In genomic region chr19:17488593-17489391, GRCh38 we compare ENCODE assay signal across 9 cellular contexts. TPM values are rescaled to one million over a fixed set of nuclear protein-coding genes. Genes with fewer than 3 reads are reported as not detected.
DNase-seq lines count a peak whose midpoint lies in the region; ATAC-seq, FAIRE-seq and TF ChIP-seq lines count a peak whose summit lies in the region.
"Had no signal": no experiment of that assay in that cellular context is flagged by ENCODE, and none has a peak within 500 bp of the region (broad histone marks: within the 10 kb centered on the region; RNA-seq: fewer than 3 reads in every experiment).

No MANE protein-coding gene starts in this region.

- CTCF ChIA-PET in HepG2 (lab: Yijun Ruan, JAX; ENCODE audit: low intra/inter-chr PET ratio, low total read pairs) = no interaction called here

- TF ChIP-seq RAD21 in HepG2 (CRISPR knock-in tag; IDR thresholded peaks at IDR 0.05) = 0 out of 2 replicates have a peak, but pooled peaks have one; percentile 15

- peak; percentile 98 for ATAC-seq in HepG2

- TF ChIP-seq EP300 in HepG2 (IDR thresholded peaks at IDR 0.05; ENCODE audit: low read depth in 2 of 2, low read length in 2 of 2) (no peak), HepG2 (CRISPR knock-in tag; IDR thresholded peaks at IDR 0.05; ENCODE audit: borderline replicate concordance) (no peak)

- peaks cover 3% of the 10 kb centered on the region for H3K27me3 Mint-ChIP-seq in H9 (ENCODE audit: low read depth)

- H2AK5ac ChIP-seq in H9 (ENCODE audit: insufficient read length, low read length) = no peak overlapping the region

- POLR2A ChIA-PET in HepG2 (lab: Yijun Ruan, JAX) = no interaction called here

- H2BK15ac ChIP-seq in H9 (ENCODE audit: low read depth, low read length) = no peak overlapping the region

- no peak overlapping the region for H2BK5ac ChIP-seq in H9 (ENCODE audit: insufficient read length, low read length)

- H3T11ph ChIP-seq in H9 (ENCODE audit: low read length) = no peak overlapping the region

- H3K9me3 ChIP-seq in H9 (ENCODE audit: control insufficient read depth, low read depth, low read length) (no peaks in the 10 kb centered on the region), HepG2 (ENCODE audit: low read length) (no peaks in the 10 kb centered on the region)

- FAIRE-seq in HepG2 (lab: Jason Lieb, UNC) = peak; percentile 67

- intact Hi-C loops in HepG2 (cut with micrococcal nuclease; ENCODE audit: unreplicated experiment) = no loop called here

- H3K4me2 ChIP-seq in H9 (ENCODE audit: insufficient read depth, insufficient read length, low read length) = peak overlapping the region; percentile 69
- peak overlapping the region; percentile 63 for H3K4me2 ChIP-seq in HepG2 (ENCODE audit: low read depth, low read length)

- H3K18ac ChIP-seq in H9 (ENCODE audit: insufficient read length, low read depth, low read length) = peak overlapping the region; percentile 4

- no peaks in the 10 kb centered on the region for H3K79me1 ChIP-seq in H9 (ENCODE audit: insufficient read depth, low read depth, low read length, poor library complexity, severe bottlenecking)

- H3K27me3 ChIP-seq in H9 (ENCODE audit: insufficient read depth, low read length) (no peaks in the 10 kb centered on the region), HepG2 (ENCODE audit: control insufficient read depth in 1 of 2, insufficient read depth in 2 of 2, low read length in 2 of 2) (no peaks in the 10 kb centered on the region)

- H4K8ac ChIP-seq in H9 (replicated peaks; ENCODE audit: insufficient read length, low read depth, low read length) = no peak overlapping the region

- no peak overlapping the region for H3K4ac ChIP-seq in H9 (ENCODE audit: low read depth, low read length)

- H3K79me2 ChIP-seq in H9 (ENCODE audit: insufficient read depth, low read length) (no peaks in the 10 kb centered on the region), HepG2 (ENCODE audit: insufficient read depth, low read length) (no peaks in the 10 kb centered on the region)

- H3K36me3 ChIP-seq in HepG2 (replicated peaks in 1 of 2; ENCODE audit: control insufficient read depth in 1 of 2, insufficient read depth in 2 of 2, low read length in 2 of 2) = peaks cover 1 to 4% of the 10 kb centered on the region in 2 experiments; a peak in 1 of 5 replicates

- peaks cover 14 to 24% of the 10 kb centered on the region in 2 experiments for H3K4me1 Mint-ChIP-seq in H9

- in situ Hi-C loops in HepG2 (cut with HindIII; ENCODE audit: extremely low pct_ligation_motif_present, low pct_unique_long_range_greater_than_20kb) = no loop called here

- H3K23me2 ChIP-seq in H9 (ENCODE audit: insufficient read length, low read depth, low read length, poor library complexity, severe bottlenecking) = peaks cover 7% of the 10 kb centered on the region

- BruUV-seq in HepG2 (replicated peaks; lab: Mats Ljungman, UMichigan) = no TSS peak

- WGBS in H9 (ENCODE audit: extremely low coverage, insufficient read length, low lambda C conversion rate) = no CpG with 5 or more reads among the region's 31 CpGs
- WGBS in HepG2 (ENCODE audit: low lambda C conversion rate) = 31% methylated on average over 16 of the region's 31 CpGs

- peak overlapping the region; percentile 8 to 67 (median 53); a peak in 5 of 6 replicates for H3K4me3 ChIP-seq in HepG2 (replicated peaks in 1 of 3; ENCODE audit: insufficient read depth in 1 of 3, low read depth in 2 of 3, low read length in 3 of 3)

- no peak overlapping the region for H2BK20ac ChIP-seq in H9 (ENCODE audit: low read depth, low read length, poor library complexity, severe bottlenecking)

- no peaks in the 10 kb centered on the region; a peak in 1 of 7 replicates for H3K36me3 Mint-ChIP-seq in H9 (ENCODE audit: insufficient read depth in 1 of 3, low read depth in 3 of 3)

- H4K20me1 ChIP-seq in H9 (ENCODE audit: control insufficient read depth, insufficient read depth, insufficient read length) (no peaks in the 10 kb centered on the region), HepG2 (ENCODE audit: insufficient read depth, low read length) (0 out of 2 replicates have a peak, but pooled peaks cover 4% of the 10 kb centered on the region)

- peak in 1 of 2 experiments; percentile 54; a peak in 2 of 4 replicates for TF ChIP-seq POLR2A in HepG2 (IDR thresholded peaks at IDR 0.05; ENCODE audit: insufficient read depth in 1 of 2, low read depth in 2 of 2, low read length in 2 of 2)

- H2BK120ac ChIP-seq in H9 (ENCODE audit: low read depth, low read length, poor library complexity, severe bottlenecking) = no peak overlapping the region

- no peak overlapping the region for H2AFZ ChIP-seq in H9 (ENCODE audit: low read length)
- H2AFZ ChIP-seq in HepG2 (ENCODE audit: low read length) = no peak overlapping the region

- H3K27ac Mint-ChIP-seq in H9 = peak overlapping the region; percentile 10 to 97 (median 76); a peak in 3 of 7 replicates

- H3K23ac ChIP-seq in H9 (ENCODE audit: insufficient read length, low read depth, low read length) = no peak overlapping the region

- peak; percentile 99 for DNase-seq in H9
- peak; percentile 72 for DNase-seq in T-helper 9 cell
- DNase-seq in astrocyte of the hippocampus (ENCODE audit: low read depth, low spot score) = peak; percentile 46
- DNase-seq in HepG2 (ENCODE audit: low spot score) = peak; percentile 88
- DNase-seq in stimulated activated CD8-positive, alpha-beta memory T cell treated with anti-CD3 and anti-CD28 coated beads, Interleukin-2, amount 100 ng/mL, for 48 hours (ENCODE audit: low read depth in 2 of 2) = peak; percentile 82 to 89
- DNase-seq in DMS79 (lab: John Stamatoyannopoulos, UW) = no peak
- no peak for DNase-seq in 8988T

- H3K9ac ChIP-seq in H9 (ENCODE audit: extremely low read depth, insufficient read length, low read length) (peak overlapping the region; percentile 2), HepG2 (ENCODE audit: insufficient read depth, low read depth, low read length) (peak overlapping the region; percentile 38)

- TF ChIP-seq CTCF in 22Rv1 (IDR thresholded peaks at IDR 0.05) (peak; percentile 89), H9 (conservative IDR thresholded peaks at IDR 0.05) (peak; percentile 79), HepG2 (CRISPR knock-in tag; IDR thresholded peaks at IDR 0.05) (peak; percentile 82)

- no peak overlapping the region for H4K5ac ChIP-seq in H9 (ENCODE audit: insufficient read length, low read depth, low read length)

- H3K9me3 Mint-ChIP-seq in H9 = peaks cover 0 to 2% of the 10 kb centered on the region in 2 experiments; a peak in 1 of 5 replicates

- peak overlapping the region; percentile 43; the same call in 1 of the 2 replicates for H3K14ac ChIP-seq in H9 (ENCODE audit: insufficient read depth, low read length)

- no peak overlapping the region for H4K91ac ChIP-seq in H9 (ENCODE audit: insufficient read length, low read depth, low read length)

- H2BK12ac ChIP-seq in H9 (ENCODE audit: insufficient read length, low read depth, low read length) = no peak overlapping the region

- H3K27ac ChIP-seq in 22Rv1 (peak overlapping the region; percentile 58), H9 (ENCODE audit: insufficient read length, low read depth, low read length) (no peak overlapping the region), HepG2 (ENCODE audit: extremely low read length, insufficient read depth, low read length) (peak overlapping the region; percentile 38)

- no peak overlapping the region for H3K56ac ChIP-seq in H9 (ENCODE audit: insufficient read length, low read depth, low read length)

- H3K4me1 ChIP-seq in H9 (ENCODE audit: insufficient read depth, low read length) (peaks cover 7% of the 10 kb centered on the region; the same call in 1 of the 2 replicates), HepG2 (ENCODE audit: insufficient read depth, low read length) (peaks cover 23% of the 10 kb centered on the region)

- H3K4me3 Mint-ChIP-seq in H9 = peak overlapping the region; percentile 81 to 90

RNA-seq across cellular contexts. Expression of gene SLC27A1, which starts 18.5 kb away (rescaled TPM):
- total RNA-seq in H9 (2021) (6.3 and 6.4 TPM in 2 replicates), HepG2 (2016; rRNA removed; fragmentation: Illumina TruSeq; extraction: Trizol) (1.7 and 4.1 TPM in 2 replicates)
- total RNA-seq in HepG2 (2016; cell fraction: cytosol; rRNA removed; fragmentation: Illumina TruSeq; extraction: Trizol; ENCODE audit: low read depth) = 0.71 and 0.79 TPM in 2 replicates
- 1.7 and 4.7 TPM in 2 replicates for total RNA-seq in HepG2 (2016; cell fraction: insoluble cytoplasmic fraction; rRNA removed; fragmentation: Illumina TruSeq; extraction: Trizol)
- total RNA-seq in HepG2 (2016; cell fraction: membrane; rRNA removed; fragmentation: Illumina TruSeq; extraction: Trizol) = 1.8 and 2.2 TPM in 2 replicates
- total RNA-seq in HepG2 (2016; cell fraction: nucleus; rRNA removed; fragmentation: Illumina TruSeq; extraction: Trizol) = 4.2 and 7.1 TPM in 2 replicates
- polyA plus RNA-seq in HepG2 (2011; rRNA removed) = 8.7 and 8.8 TPM in 2 replicates
- 5.6 and 8.5 TPM in 2 replicates for polyA plus RNA-seq in HepG2 (2011; cell fraction: cytosol; rRNA removed)
- 30.2 and 36.7 TPM in 2 replicates for polyA plus RNA-seq in HepG2 (2011; cell fraction: nucleus; rRNA removed)
- polyA plus RNA-seq in HepG2 (2012) = 4.1 and 6.3 TPM in 2 replicates
- polyA plus RNA-seq in HepG2 (2016; cell fraction: cytosol; fragmentation: Illumina TruSeq; extraction: Trizol; ENCODE audit: low read depth) = 0.52 and 0.53 TPM in 2 replicates
- polyA plus RNA-seq in HepG2 (2016; cell fraction: insoluble cytoplasmic fraction; fragmentation: Illumina TruSeq; extraction: Trizol; ENCODE audit: low read depth) = 1.3 and 1.7 TPM in 2 replicates
- 0.94 and 1.2 TPM in 2 replicates for polyA plus RNA-seq in HepG2 (2016; cell fraction: membrane; fragmentation: Illumina TruSeq; extraction: Trizol; ENCODE audit: low read depth)
- polyA plus RNA-seq in HepG2 (2016; cell fraction: nucleus; fragmentation: Illumina TruSeq; extraction: Trizol; ENCODE audit: insufficient read depth, low read depth) = 9.9 and 10.8 TPM in 2 replicates
- polyA minus RNA-seq in HepG2 (2011; rRNA and poly(A)+ RNA removed; ENCODE audit: low replicate concordance) = 1.1 and 18.4 TPM in 2 replicates
- polyA minus RNA-seq in HepG2 (2011; cell fraction: cytosol; rRNA and poly(A)+ RNA removed) = 7.5 and 11.5 TPM in 2 replicates
- polyA minus RNA-seq in HepG2 (2011; cell fraction: nucleus; rRNA and poly(A)+ RNA removed) = 5.5 and 9.3 TPM in 2 replicates

RNA-seq across cellular contexts. Expression of gene PGLS, which starts 22.7 kb away (rescaled TPM):
- total RNA-seq in H9 (2021) = 73.1 and 76.0 TPM in 2 replicates
- total RNA-seq in HepG2 (2016; rRNA removed; fragmentation: Illumina TruSeq; extraction: Trizol) = 33.8 and 36.7 TPM in 2 replicates
- total RNA-seq in HepG2 (2016; cell fraction: cytosol; rRNA removed; fragmentation: Illumina TruSeq; extraction: Trizol; ENCODE audit: low read depth) = 28.7 and 30.6 TPM in 2 replicates
- total RNA-seq in HepG2 (2016; cell fraction: insoluble cytoplasmic fraction; rRNA removed; fragmentation: Illumina TruSeq; extraction: Trizol) = 31.6 and 33.6 TPM in 2 replicates
- 36.0 and 41.5 TPM in 2 replicates for total RNA-seq in HepG2 (2016; cell fraction: membrane; rRNA removed; fragmentation: Illumina TruSeq; extraction: Trizol)
- 18.4 and 23.5 TPM in 2 replicates for total RNA-seq in HepG2 (2016; cell fraction: nucleus; rRNA removed; fragmentation: Illumina TruSeq; extraction: Trizol)
- 43.8 and 49.1 TPM in 2 replicates for polyA plus RNA-seq in HepG2 (2011; rRNA removed)
- 33.3 and 59.8 TPM in 2 replicates for polyA plus RNA-seq in HepG2 (2011; cell fraction: cytosol; rRNA removed)
- polyA plus RNA-seq in HepG2 (2011; cell fraction: nucleus; rRNA removed) = 74.2 and 74.7 TPM in 2 replicates
- polyA plus RNA-seq in HepG2 (2012) = 26.9 and 37.3 TPM in 2 replicates
- polyA plus RNA-seq in HepG2 (2016; cell fraction: cytosol; fragmentation: Illumina TruSeq; extraction: Trizol; ENCODE audit: low read depth) = 48.8 and 52.7 TPM in 2 replicates
- 50.4 and 56.4 TPM in 2 replicates for polyA plus RNA-seq in HepG2 (2016; cell fraction: insoluble cytoplasmic fraction; fragmentation: Illumina TruSeq; extraction: Trizol; ENCODE audit: low read depth)
- polyA plus RNA-seq in HepG2 (2016; cell fraction: membrane; fragmentation: Illumina TruSeq; extraction: Trizol; ENCODE audit: low read depth) = 55.3 and 57.7 TPM in 2 replicates
- 47.8 and 49.3 TPM in 2 replicates for polyA plus RNA-seq in HepG2 (2016; cell fraction: nucleus; fragmentation: Illumina TruSeq; extraction: Trizol; ENCODE audit: insufficient read depth, low read depth)
- 83.1 and 129 TPM in 2 replicates for polyA minus RNA-seq in HepG2 (2011; rRNA and poly(A)+ RNA removed; ENCODE audit: low replicate concordance)
- 36.2 and 38.6 TPM in 2 replicates for polyA minus RNA-seq in HepG2 (2011; cell fraction: cytosol; rRNA and poly(A)+ RNA removed)
- polyA minus RNA-seq in HepG2 (2011; cell fraction: nucleus; rRNA and poly(A)+ RNA removed) = 19.7 and 23.1 TPM in 2 replicates

RNA-seq across cellular contexts. Expression of gene NXNL1, which starts 28.1 kb away (rescaled TPM):
- total RNA-seq in H9 (2021) = not detected in 2 replicates
- total RNA-seq in HepG2 (2016; rRNA removed; fragmentation: Illumina TruSeq; extraction: Trizol) = not detected in 2 replicates
- not detected in 2 replicates for total RNA-seq in HepG2 (2016; cell fraction: cytosol; rRNA removed; fragmentation: Illumina TruSeq; extraction: Trizol; ENCODE audit: low read depth)
- total RNA-seq in HepG2 (2016; cell fraction: insoluble cytoplasmic fraction; rRNA removed; fragmentation: Illumina TruSeq; extraction: Trizol) = not detected in 2 replicates
- not detected in 2 replicates for total RNA-seq in HepG2 (2016; cell fraction: membrane; rRNA removed; fragmentation: Illumina TruSeq; extraction: Trizol)
- total RNA-seq in HepG2 (2016; cell fraction: nucleus; rRNA removed; fragmentation: Illumina TruSeq; extraction: Trizol) = not detected in 2 replicates
- polyA plus RNA-seq in HepG2 (2011; rRNA removed) = not detected in 2 replicates
- polyA plus RNA-seq in HepG2 (2011; cell fraction: cytosol; rRNA removed) = not detected in 2 replicates
- not detected in 2 replicates for polyA plus RNA-seq in HepG2 (2011; cell fraction: nucleus; rRNA removed)
- not detected in 2 replicates for polyA plus RNA-seq in HepG2 (2012)
- polyA plus RNA-seq in HepG2 (2016; cell fraction: cytosol; fragmentation: Illumina TruSeq; extraction: Trizol; ENCODE audit: low read depth) = not detected in 2 replicates
- polyA plus RNA-seq in HepG2 (2016; cell fraction: insoluble cytoplasmic fraction; fragmentation: Illumina TruSeq; extraction: Trizol; ENCODE audit: low read depth) = not detected in 2 replicates
- polyA plus RNA-seq in HepG2 (2016; cell fraction: membrane; fragmentation: Illumina TruSeq; extraction: Trizol; ENCODE audit: low read depth) = not detected in 2 replicates
- not detected in 2 replicates for polyA plus RNA-seq in HepG2 (2016; cell fraction: nucleus; fragmentation: Illumina TruSeq; extraction: Trizol; ENCODE audit: insufficient read depth, low read depth)
- polyA minus RNA-seq in HepG2 (2011; rRNA and poly(A)+ RNA removed; ENCODE audit: low replicate concordance) = not detected in 2 replicates
- polyA minus RNA-seq in HepG2 (2011; cell fraction: cytosol; rRNA and poly(A)+ RNA removed) = not detected in 2 replicates
- not detected in 2 replicates for polyA minus RNA-seq in HepG2 (2011; cell fraction: nucleus; rRNA and poly(A)+ RNA removed)
- total RNA-seq: fibroblast of villous mesenchyme had no signal

RNA-seq across cellular contexts. Expression of gene TMEM221, which starts 40.3 kb away (rescaled TPM):
- total RNA-seq in H9 (2021) (1.4 TPM in 2 replicates), HepG2 (2016; rRNA removed; fragmentation: Illumina TruSeq; extraction: Trizol) (0.55 and 0.77 TPM in 2 replicates)
- total RNA-seq in HepG2 (2016; cell fraction: cytosol; rRNA removed; fragmentation: Illumina TruSeq; extraction: Trizol; ENCODE audit: low read depth) = 0.51 and 0.53 TPM in 2 replicates
- total RNA-seq in HepG2 (2016; cell fraction: insoluble cytoplasmic fraction; rRNA removed; fragmentation: Illumina TruSeq; extraction: Trizol) = 0.39 and 0.50 TPM in 2 replicates
- total RNA-seq in HepG2 (2016; cell fraction: membrane; rRNA removed; fragmentation: Illumina TruSeq; extraction: Trizol) = 0.46 and 0.62 TPM in 2 replicates
- 0.94 and 1.4 TPM in 2 replicates for total RNA-seq in HepG2 (2016; cell fraction: nucleus; rRNA removed; fragmentation: Illumina TruSeq; extraction: Trizol)
- polyA plus RNA-seq in HepG2 (2011; rRNA removed) = 0.27 and 0.33 TPM in 2 replicates
- 0.19 and 0.24 TPM in 2 replicates for polyA plus RNA-seq in HepG2 (2011; cell fraction: cytosol; rRNA removed)
- polyA plus RNA-seq in HepG2 (2011; cell fraction: nucleus; rRNA removed) = 0.61 and 0.64 TPM in 2 replicates
- polyA plus RNA-seq in HepG2 (2012) = 0.43 and 0.50 TPM in 2 replicates
- polyA plus RNA-seq in HepG2 (2016; cell fraction: cytosol; fragmentation: Illumina TruSeq; extraction: Trizol; ENCODE audit: low read depth) = 0.25 and 0.32 TPM in 2 replicates
- 0.28 and 0.31 TPM in 2 replicates for polyA plus RNA-seq in HepG2 (2016; cell fraction: insoluble cytoplasmic fraction; fragmentation: Illumina TruSeq; extraction: Trizol; ENCODE audit: low read depth)
- 0.24 and 0.40 TPM in 2 replicates for polyA plus RNA-seq in HepG2 (2016; cell fraction: membrane; fragmentation: Illumina TruSeq; extraction: Trizol; ENCODE audit: low read depth)
- 1.3 and 2.0 TPM in 2 replicates for polyA plus RNA-seq in HepG2 (2016; cell fraction: nucleus; fragmentation: Illumina TruSeq; extraction: Trizol; ENCODE audit: insufficient read depth, low read depth)
- 0.14 and 0.36 TPM in 2 replicates for polyA minus RNA-seq in HepG2 (2011; rRNA and poly(A)+ RNA removed; ENCODE audit: low replicate concordance)
- not detected in 2 replicates for polyA minus RNA-seq in HepG2 (2011; cell fraction: cytosol; rRNA and poly(A)+ RNA removed)
- 0.52 TPM in 1 of 2 replicates, not detected in the other for polyA minus RNA-seq in HepG2 (2011; cell fraction: nucleus; rRNA and poly(A)+ RNA removed)
- total RNA-seq: fibroblast of villous mesenchyme had no signal

Comparison
In these comparisons a context has a peak if more than half of its experiments do, and no peak if none do; other contexts are left out.
1. DNase-seq: peak in H9 (single experiment), T-helper 9 cell (single experiment), astrocyte of the hippocampus (single experiment), HepG2 (single experiment) and stimulated activated CD8-positive, alpha-beta memory T cell treated with anti-CD3 and anti-CD28 coated beads, Interleukin-2, amount 100 ng/mL, for 48 hours (2 of 2); none in DMS79 (single experiment) and 8988T (single experiment).
2. Peak in every context shown above with its lines, with median percentiles within 50 percentile points of each other: CTCF ChIP-seq.